In genomic region chr6:2186516-2186915, GRCh38 we compare ENCODE assay signal across 1 cellular context.
TF ChIP-seq lines count a peak whose summit lies in the region.

No MANE protein-coding gene starts in this region.

TF ChIP-seq in GM12878, 131 proteins besides CTCF, POLR2A, EP300 and RAD21 (continued from another document):
- no peak for TF ChIP-seq REST (IDR thresholded peaks at IDR 0.05; ENCODE audit: low read depth, low read length)
- no peak for TF ChIP-seq ZNF592 (IDR thresholded peaks at IDR 0.05)
- TF ChIP-seq CBX5 (IDR thresholded peaks at IDR 0.05; ENCODE audit: low read depth): peak; percentile 67; the same call in 1 of the 2 replicates
- TF ChIP-seq NFIC (IDR thresholded peaks at IDR 0.05; ENCODE audit: low read depth, low read length): peak; percentile 94
- no peak for TF ChIP-seq POLR2AphosphoS2 (IDR thresholded peaks at IDR 0.05; ENCODE audit: low read depth, low read length)
- TF ChIP-seq GATAD2B (conservative IDR thresholded peaks at IDR 0.05; ENCODE audit: low read depth): no peak
- no peak for TF ChIP-seq SUPT20H (IDR thresholded peaks at IDR 0.05; ENCODE audit: borderline replicate concordance, control insufficient read depth, low read depth, low read length)
- TF ChIP-seq JUND (IDR thresholded peaks at IDR 0.05; ENCODE audit: low read depth, low read length): no peak
- TF ChIP-seq RELA (IDR thresholded peaks at IDR 0.05; ENCODE audit: borderline replicate concordance, partially characterized antibody): no peak
- TF ChIP-seq PAX8 (IDR thresholded peaks at IDR 0.05): no peak
- TF ChIP-seq E2F4 (IDR thresholded peaks at IDR 0.05; ENCODE audit: low read depth, low read length): no peak
- no peak for TF ChIP-seq TCF12 (IDR thresholded peaks at IDR 0.05; ENCODE audit: low read depth, low read length)
- TF ChIP-seq ATF2 (IDR thresholded peaks at IDR 0.05; ENCODE audit: low read length): peak; percentile 83
- TF ChIP-seq ZNF384 (IDR thresholded peaks at IDR 0.05; ENCODE audit: borderline replicate concordance, low read depth, low read length): peak; percentile 48; the same call in 1 of the 2 replicates
- no peak for TF ChIP-seq CHD1 (IDR thresholded peaks at IDR 0.05; ENCODE audit: low read depth, low read length)
- no peak for TF ChIP-seq NR2F1 (conservative IDR thresholded peaks at IDR 0.05)
- no peak for TF ChIP-seq ATF7 (IDR thresholded peaks at IDR 0.05; ENCODE audit: low read depth)
- TF ChIP-seq SUZ12 (IDR thresholded peaks at IDR 0.05; ENCODE audit: unreplicated experiment): no peak
